ENCODE assay signal across 21 cellular contexts in genomic region chr13:94706101-94706853, GRCh38. TPM values are rescaled to one million over a fixed set of nuclear protein-coding genes. Genes with fewer than 3 reads are reported as not detected.
DNase-seq lines count a peak whose midpoint lies in the region; ATAC-seq, FAIRE-seq and TF ChIP-seq lines count a peak whose summit lies in the region.
"Had no signal": no experiment of that assay in that cellular context is flagged by ENCODE, and none has a peak within 500 bp of the region (broad histone marks: within the 10 kb centered on the region; RNA-seq: fewer than 3 reads in every experiment).

No MANE protein-coding gene starts in this region.

- peaks cover 96% of the 10 kb centered on the region for H3K27me3 ChIP-seq in HUES64 (ENCODE audit: insufficient read depth, low read length)

- no peaks in the 10 kb centered on the region for H3K36me3 ChIP-seq in HUES64 (ENCODE audit: insufficient read depth, low read length)
- H3K36me3 ChIP-seq: cardiac muscle cell, esophagus muscularis mucosa, uterus, WERI-Rb-1 had no signal

- in situ Hi-C loops in GM13977 (cut with MboI; ENCODE audit: low pct_unique_long_range_greater_than_20kb, low sequenced_read_pairs, unreplicated experiment) = no loop called here

- H3K27me3 Mint-ChIP-seq in brain (peaks cover 89% of the 10 kb centered on the region), neural crest cell (ENCODE audit: low read depth) (peaks cover 92% of the 10 kb centered on the region)

- H3K27ac Mint-ChIP-seq in brain (peak overlapping the region in 4 of 5 experiments; percentile 12 to 98 (median 55)), neural crest cell (ENCODE audit: unreplicated experiment) (no peak overlapping the region)
- H3K27ac Mint-ChIP-seq: activated CD4-positive, alpha-beta memory T cell treated with anti-CD3 and anti-CD28 coated beads, Interleukin-2, amount 10 ng/mL, durations not matched to agents 7 days and 5 days had no signal

- ATAC-seq in HG03139 (IDR thresholded peaks at IDR 0.05; ENCODE audit: unreplicated experiment) (no peak), GM19035 (IDR thresholded peaks at IDR 0.05; ENCODE audit: unreplicated experiment) (no peak)
- ATAC-seq: activated T-cell treated with anti-CD3 and anti-CD28 coated beads, Interleukin-2, amount 50 U/mL, for 4 hours had no signal

- H3K9me3 Mint-ChIP-seq in brain = peaks cover 4 to 36% (median 26%) of the 10 kb centered on the region in 5 experiments
- no peaks in the 10 kb centered on the region for H3K9me3 Mint-ChIP-seq in neural crest cell
- H3K9me3 Mint-ChIP-seq: activated T-cell treated with anti-CD3 and anti-CD28 coated beads, Interleukin-2, amount 50 U/mL, for 4 hours had no signal

- H3K36me3 Mint-ChIP-seq in brain (peaks cover 19% of the 10 kb centered on the region), neural crest cell (ENCODE audit: low read depth) (peaks cover 12% of the 10 kb centered on the region)

- H3K4me3 Mint-ChIP-seq in brain (peak overlapping the region; percentile 64 to 91 (median 88)), neural crest cell (peak overlapping the region; percentile 95)
- H3K4me3 Mint-ChIP-seq: activated CD4-positive, alpha-beta memory T cell treated with anti-CD3 and anti-CD28 coated beads, Interleukin-2, amount 10 ng/mL, durations not matched to agents 7 days and 5 days; activated T-cell treated with anti-CD3 and anti-CD28 coated beads, Interleukin-2, amount 50 U/mL, for 4 hours had no signal

- peaks cover 46% of the 10 kb centered on the region for H3K4me1 Mint-ChIP-seq in brain
- H3K4me1 Mint-ChIP-seq in neural crest cell = peaks cover 67% of the 10 kb centered on the region

- H3K27ac ChIP-seq in HUES64 (ENCODE audit: low read depth, low read length) = peak overlapping the region; percentile 95
- H3K27ac ChIP-seq: cardiac muscle cell, esophagus muscularis mucosa, skin epidermis, uterus, WERI-Rb-1 had no signal

- WGBS in HUES64 = 2% methylated on average over 14 of the region's 16 CpGs

- H3K4me1 ChIP-seq in HUES64 (ENCODE audit: insufficient read depth, low read length) = peaks cover 56% of the 10 kb centered on the region

- no peak for TF ChIP-seq POLR2A in GM12892 (IDR thresholded peaks at IDR 0.05; ENCODE audit: low read depth, low read length)

- DNase-seq in GM13977 (ENCODE audit: low spot score) (peak; percentile 8), neural crest cell (ENCODE audit: low read depth, low spot score) (no peak), GM12892 (ENCODE audit: insufficient read length) (no peak)
- DNase-seq: activated CD4-positive, alpha-beta memory T cell treated with anti-CD3 and anti-CD28 coated beads, Interleukin-2, amount 10 ng/mL, durations not matched to agents 7 days and 5 days; activated T-cell treated with anti-CD3 and anti-CD28 coated beads, Interleukin-2, amount 50 U/mL, for 4 hours; stimulated activated CD4-positive, alpha-beta T cell treated with anti-CD3 and anti-CD28 coated beads, Interleukin-4, amount 100 ng/mL, for 1 hour; uterus; WERI-Rb-1 had no signal

- TF ChIP-seq CTCF in GM13977 (IDR thresholded peaks at IDR 0.05; ENCODE audit: extremely low read depth, insufficient read depth, missing control alignments) = no peak
- no peak for TF ChIP-seq CTCF in brain (conservative IDR thresholded peaks at IDR 0.05)
- no peak for TF ChIP-seq CTCF in neural crest cell (conservative IDR thresholded peaks at IDR 0.05)

- H3K4me3 ChIP-seq in HUES64 (ENCODE audit: low read length) = peak overlapping the region; percentile 77
- H3K4me3 ChIP-seq: cardiac muscle cell, skin epidermis, uterus had no signal

- FAIRE-seq in GM12892 (lab: Jason Lieb, UNC) = no peak
- FAIRE-seq: islet of Langerhans had no signal

- no peaks in the 10 kb centered on the region for H3K9me3 ChIP-seq in HUES64 (ENCODE audit: insufficient read depth, low read depth, low read length)
- H3K9me3 ChIP-seq: esophagus muscularis mucosa, uterus had no signal

- no peak overlapping the region; the same call in 1 of the 2 replicates for H3K9ac ChIP-seq in HUES64 (ENCODE audit: low read depth, low read length)

RNA-seq across cellular contexts. Expression of gene SOX21, which starts 6.1 kb away (rescaled TPM):
- polyA plus RNA-seq in HUES64 (2013, experiment 1 of 2) = 12.4 TPM
- polyA plus RNA-seq in HUES64 (2013, experiment 2 of 2) = 21.2 TPM
- polyA plus RNA-seq in brain (ENCODE audit: insufficient read depth, low read depth, low replicate concordance) = 4.9 TPM
- 71.8 and 79.5 TPM in 2 replicates for total RNA-seq in neural crest cell
- not detected for polyA plus RNA-seq in GM12892 (2012; ENCODE audit: missing spikeins)
- total RNA-seq: activated CD4-positive, alpha-beta memory T cell treated with anti-CD3 and anti-CD28 coated beads, Interleukin-2, amount 10 ng/mL, durations not matched to agents 7 days and 5 days; activated T-cell treated with anti-CD3 and anti-CD28 coated beads, Interleukin-2, amount 50 U/mL, for 4 hours; cardiac muscle cell; esophagus muscularis mucosa; HT-29; myocyte; NCI-H460; OCI-LY7; T-helper 1 cell treated with Interleukin-12 subunit alpha and Interleukin-12 subunit beta and Interleukin-4 antibody, amounts not matched to agents 30 ng/mL and 1 ng/mL, for 36 hours had no signal
- polyA plus RNA-seq: cardiac muscle cell had no signal
